8 cellular contexts compared by ENCODE assay signal in the genomic region with DNA sequence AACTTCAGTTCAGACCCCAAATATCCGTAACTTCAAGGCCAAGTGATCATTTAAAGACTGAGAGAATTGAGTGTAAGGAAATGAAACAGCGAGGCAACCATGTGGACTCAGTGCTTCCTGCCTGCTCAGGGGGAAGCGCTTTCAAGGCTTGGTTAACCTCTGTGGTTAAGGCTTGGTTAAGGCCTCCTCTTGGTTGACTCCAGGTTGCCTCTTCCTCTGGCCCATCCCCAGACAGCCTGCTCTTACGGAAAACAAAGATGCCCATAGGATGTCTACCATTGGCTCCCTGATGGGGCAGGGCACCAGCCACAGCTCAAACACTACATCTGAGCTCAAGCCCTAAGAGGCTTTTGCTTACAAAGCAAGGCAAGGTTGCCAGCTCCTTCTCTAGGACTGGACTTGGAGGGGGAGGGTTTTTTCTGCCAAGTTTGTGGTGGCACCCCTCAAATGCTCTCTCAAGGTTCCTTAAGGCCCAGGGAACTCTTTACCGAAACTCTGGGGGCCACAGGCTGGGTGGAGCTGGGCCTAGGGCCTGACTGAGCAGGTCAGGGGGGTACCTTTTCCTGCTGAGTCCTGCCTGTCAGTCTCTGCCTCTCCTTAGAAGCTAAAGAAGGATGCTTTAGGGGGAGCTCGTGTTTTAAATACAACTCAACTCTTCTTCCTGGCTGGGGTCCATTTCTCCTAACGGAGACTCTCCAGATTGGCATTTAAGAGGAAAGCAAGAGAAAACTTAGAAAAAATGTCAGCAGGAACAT. TPM values are rescaled to one million over a fixed set of nuclear protein-coding genes. Genes with fewer than 3 reads are reported as not detected.
DNase-seq lines count a peak whose midpoint lies in the region; ATAC-seq and TF ChIP-seq lines count a peak whose summit lies in the region.

No MANE protein-coding gene starts in this region.

- CTCF ChIA-PET in RWPE1 (lab: Yijun Ruan, JAX) (no interaction called here), HEK293T (lab: Yijun Ruan, JAX) (interaction anchor here (0.7 kb wide), 1 partner anchor 27 kb away, joined by 3 read pairs; the partner anchor contains the start of gene TMEM106C)

- TF ChIP-seq CTCF in cardiac fibroblast (IDR thresholded peaks at IDR 0.05; ENCODE audit: low read depth, low read length) = no peak
- TF ChIP-seq CTCF in RWPE1 (conservative IDR thresholded peaks at IDR 0.05; ENCODE audit: low read depth) = no peak
- no peak for TF ChIP-seq CTCF in psoas muscle (IDR thresholded peaks at IDR 0.05)

- DNase-seq in NOMO-1 treated with dmso at 0.1 percent for 144 hours (lab: John Stamatoyannopoulos, UW; ENCODE audit: unreplicated experiment) (peak; percentile 70), cardiac fibroblast (ENCODE audit: low read depth in 2 of 2) (peak; percentile 14 to 36), RWPE1 (ENCODE audit: low spot score) (no peak), psoas muscle (no peak), HEK293T (ENCODE audit: extremely low spot score) (no peak), DMS79 treated with DMSO at 0.1 percent for 48 hours (lab: John Stamatoyannopoulos, UW) (no peak)

- POLR2A ChIA-PET in RWPE1 (lab: Yijun Ruan, JAX; ENCODE audit: low non-redundant PET) (no interaction called here), HEK293T (lab: Yijun Ruan, JAX) (no interaction called here)

- 84 to 89% (median 86%) methylated on average over 7 of the region's 7 CpGs for WGBS in psoas muscle, 3 donors

- peaks cover 14% of the 10 kb centered on the region for H3K4me1 ChIP-seq in psoas muscle

- H3K4me3 ChIP-seq in cardiac fibroblast (replicated peaks in 1 of 2; ENCODE audit: low read depth in 2 of 2, low read length in 2 of 2) = no peak overlapping the region
- H3K4me3 ChIP-seq in psoas muscle = no peak overlapping the region

- H3K36me3 ChIP-seq in psoas muscle (ENCODE audit: insufficient read depth in 1 of 2, low read depth in 1 of 2) = no peaks in the 10 kb centered on the region

- no peaks in the 10 kb centered on the region for H3K9me3 ChIP-seq in psoas muscle

- ATAC-seq in GM18519 (IDR thresholded peaks at IDR 0.05; ENCODE audit: low FRiP score, unreplicated experiment) (peak; percentile 87), HG02642 (IDR thresholded peaks at IDR 0.05; ENCODE audit: poor library complexity, unreplicated experiment) (peak; percentile 96), psoas muscle (no peak)

- H3K27me3 ChIP-seq in psoas muscle (ENCODE audit: insufficient read depth in 3 of 3, low read length in 2 of 3) = no peaks in the 10 kb centered on the region

- intact Hi-C loops in psoas muscle (cut with DNase I) = no loop called here

- no peak overlapping the region for H3K27ac ChIP-seq in RWPE1
- no peak overlapping the region for H3K27ac ChIP-seq in psoas muscle

TF ChIP-seq in HEK293T, 16 proteins besides CTCF, POLR2A, EP300 and RAD21:
- no peak for TF ChIP-seq FOXK2 (IDR thresholded peaks at IDR 0.05)
- TF ChIP-seq SUZ12 (IDR thresholded peaks at IDR 0.05) = no peak
- no peak for TF ChIP-seq FOXA1 (IDR thresholded peaks at IDR 0.05)
- TF ChIP-seq NFRKB (IDR thresholded peaks at IDR 0.05) = no peak
- no peak for TF ChIP-seq PKNOX1 (IDR thresholded peaks at IDR 0.05)
- TF ChIP-seq TARDBP (IDR thresholded peaks at IDR 0.05) = no peak
- no peak for TF ChIP-seq CTBP1 (IDR thresholded peaks at IDR 0.05; ENCODE audit: borderline replicate concordance)
- no peak for TF ChIP-seq ARNT (IDR thresholded peaks at IDR 0.05)
- TF ChIP-seq L3MBTL2 (conservative IDR thresholded peaks at IDR 0.05) = no peak
- TF ChIP-seq ELF4 (IDR thresholded peaks at IDR 0.05) = no peak
- no peak for TF ChIP-seq FOXM1 (IDR thresholded peaks at IDR 0.05; ENCODE audit: borderline replicate concordance)
- no peak for TF ChIP-seq SP1 (IDR thresholded peaks at IDR 0.05)
- TF ChIP-seq LEF1 (IDR thresholded peaks at IDR 0.05; ENCODE audit: borderline replicate concordance) = no peak
- no peak for TF ChIP-seq BHLHE40 (IDR thresholded peaks at IDR 0.05; ENCODE audit: borderline replicate concordance)
- TF ChIP-seq HDGF (IDR thresholded peaks at IDR 0.05; ENCODE audit: borderline replicate concordance) = no peak
- no peak for TF ChIP-seq ZNF384 (IDR thresholded peaks at IDR 0.05)

RNA-seq across cellular contexts. Expression of gene COL2A1, which starts 13.7 kb away (rescaled TPM):
- total RNA-seq in psoas muscle = under 1 TPM in 1 of 4 donors, not detected in 3; 0.06 TPM
- under 1 TPM in 2 of 3 donors, not detected in 1; 0.07 to 0.41 TPM for polyA plus RNA-seq in psoas muscle

RNA-seq across cellular contexts. Expression of gene TMEM106C, which starts 27.1 kb away (rescaled TPM):
- 10 to 100 TPM in 3 of 4 donors, 1 to 10 TPM in 1; 7.7 to 15.8 (median 12.6) TPM for total RNA-seq in psoas muscle
- 10 to 100 TPM; 14.3 to 33.4 (median 14.7) TPM for polyA plus RNA-seq in psoas muscle

Comparison
In these comparisons a context has a peak if more than half of its experiments do, and no peak if none do; other contexts are left out.
1. ATAC-seq: peak in GM18519 (single experiment) and HG02642 (single experiment); none in psoas muscle (0 of 4).
2. DNase-seq: peak in NOMO-1 treated with dmso at 0.1 percent for 144 hours (single experiment) and cardiac fibroblast (2 of 2); none in RWPE1 (single experiment), psoas muscle (0 of 2), HEK293T (single experiment) and DMS79 treated with DMSO at 0.1 percent for 48 hours (single experiment).